1 cellular context compared by ENCODE assay signal in genomic region chr18:48975221-48975816, GRCh38.
A peak's percentile ranks its signal among the peaks of the same experiment; 100 is the strongest.
TF ChIP-seq lines count a peak whose summit lies in the region.

No MANE protein-coding gene starts in this region.

TF ChIP-seq in HepG2, 621 proteins besides CTCF, POLR2A, EP300 and RAD21 (continued from another document and continues in another):
- TF ChIP-seq ZNF318 (CRISPR knock-in tag; IDR thresholded peaks at IDR 0.05) (no peak), ATF5 (CRISPR knock-in tag; IDR thresholded peaks at IDR 0.05; ENCODE audit: low read depth) (no peak), TFAP4 (IDR thresholded peaks at IDR 0.05; ENCODE audit: borderline replicate concordance, low read depth) (no peak), BCLAF1 (IDR thresholded peaks at IDR 0.05) (no peak), ZNF44 (CRISPR knock-in tag; IDR thresholded peaks at IDR 0.05) (no peak), NR1H2 (CRISPR knock-in tag; IDR thresholded peaks at IDR 0.05; ENCODE audit: borderline replicate concordance, low read depth) (no peak), ZSCAN30 (CRISPR knock-in tag; IDR thresholded peaks at IDR 0.05) (no peak), TBX2 (CRISPR knock-in tag; IDR thresholded peaks at IDR 0.05; ENCODE audit: borderline replicate concordance) (no peak), MIER3 (CRISPR knock-in tag; IDR thresholded peaks at IDR 0.05; ENCODE audit: borderline replicate concordance) (no peak), JUNB (CRISPR knock-in tag; IDR thresholded peaks at IDR 0.05; ENCODE audit: borderline replicate concordance) (no peak), HIC2 (CRISPR knock-in tag; IDR thresholded peaks at IDR 0.05; ENCODE audit: low read depth) (no peak), HIVEP1 (CRISPR knock-in tag; IDR thresholded peaks at IDR 0.05) (no peak), GABPB1 (CRISPR knock-in tag; IDR thresholded peaks at IDR 0.05) (peak; percentile 58; the same call in 1 of the 2 replicates), ZNF607 (CRISPR knock-in tag; IDR thresholded peaks at IDR 0.05; ENCODE audit: borderline replicate concordance) (0 out of 2 replicates have a peak, but pooled peaks have one; percentile 25), THAP8 (CRISPR knock-in tag; IDR thresholded peaks at IDR 0.05; ENCODE audit: borderline replicate concordance) (no peak), PHF8 (CRISPR knock-in tag; IDR thresholded peaks at IDR 0.05) (peak; percentile 35; the same call in 1 of the 2 replicates), RARA (CRISPR knock-in tag; IDR thresholded peaks at IDR 0.05) (no peak), HCFC1 (IDR thresholded peaks at IDR 0.05; ENCODE audit: low read depth, low read length) (no peak), BHLHE40 (IDR thresholded peaks at IDR 0.05; ENCODE audit: low read length) (peak; percentile 79; the same call in 1 of the 2 replicates), GMEB2 (CRISPR knock-in tag; IDR thresholded peaks at IDR 0.05; ENCODE audit: low read depth) (no peak), ZNF484 (CRISPR knock-in tag; IDR thresholded peaks at IDR 0.05; ENCODE audit: borderline replicate concordance, low read depth) (no peak), ZMAT5 (CRISPR knock-in tag; IDR thresholded peaks at IDR 0.05; ENCODE audit: borderline replicate concordance, low read depth) (no peak), ZNF496 (CRISPR knock-in tag; IDR thresholded peaks at IDR 0.05; ENCODE audit: insufficient replicate concordance) (no peak), ZXDC (CRISPR knock-in tag; IDR thresholded peaks at IDR 0.05) (no peak), NFKB2 (CRISPR knock-in tag; IDR thresholded peaks at IDR 0.05; ENCODE audit: borderline replicate concordance) (peak; percentile 12; the same call in 1 of the 2 replicates), ZNF207 (IDR thresholded peaks at IDR 0.05; ENCODE audit: borderline replicate concordance) (no peak), SPEN (CRISPR knock-in tag; IDR thresholded peaks at IDR 0.05; ENCODE audit: low read depth) (no peak), KLF11 (CRISPR knock-in tag; IDR thresholded peaks at IDR 0.05) (no peak), POLR2AphosphoS5 (IDR thresholded peaks at IDR 0.05; ENCODE audit: low read depth, low read length) (no peak), HNRNPK (IDR thresholded peaks at IDR 0.05; ENCODE audit: low read depth, low read length, poor library complexity, severe bottlenecking) (peak; percentile 43), FOXA1 (IDR thresholded peaks at IDR 0.05) (no peak), FOXA1 (CRISPR knock-in tag; IDR thresholded peaks at IDR 0.05) (no peak), RFXAP (CRISPR knock-in tag; IDR thresholded peaks at IDR 0.05; ENCODE audit: borderline replicate concordance) (no peak), ZSCAN9 (CRISPR knock-in tag; IDR thresholded peaks at IDR 0.05; ENCODE audit: borderline replicate concordance) (no peak), ZNF337 (CRISPR knock-in tag; IDR thresholded peaks at IDR 0.05; ENCODE audit: borderline replicate concordance, low read depth) (0 out of 2 replicates have a peak, but pooled peaks have one; percentile 34), ZNF800 (CRISPR knock-in tag; IDR thresholded peaks at IDR 0.05) (0 out of 2 replicates have a peak, but pooled peaks have one; percentile 14), CC2D1A (CRISPR knock-in tag; IDR thresholded peaks at IDR 0.05) (no peak), ZSCAN25 (CRISPR knock-in tag; IDR thresholded peaks at IDR 0.05) (0 out of 2 replicates have a peak, but pooled peaks have one; percentile 13)
